ENCODE assay signal across 15 cellular contexts in the genomic region with DNA sequence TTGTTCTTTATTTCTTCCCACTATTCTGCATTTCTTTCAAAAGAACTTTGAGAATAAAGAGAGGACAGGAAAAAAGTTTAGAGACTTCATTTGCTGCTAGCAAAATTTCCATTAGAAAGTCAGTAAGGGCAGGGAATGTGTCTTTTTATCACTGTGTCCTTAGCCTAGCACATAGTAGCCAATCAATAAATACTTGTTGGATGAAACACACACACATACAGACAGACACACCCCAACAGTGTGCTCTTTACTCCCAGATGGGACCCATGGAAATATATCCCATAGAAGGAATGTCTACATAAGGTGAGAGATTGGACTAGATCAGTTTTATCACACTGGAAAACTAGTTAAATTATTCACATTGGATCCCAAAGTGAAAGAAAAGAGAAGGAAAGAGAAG. TPM values are rescaled to one million over a fixed set of nuclear protein-coding genes. Genes with fewer than 3 reads are reported as not detected.
A peak's percentile ranks its signal among the peaks of the same experiment; 100 is the strongest.
DNase-seq lines count a peak whose midpoint lies in the region; ATAC-seq, FAIRE-seq and TF ChIP-seq lines count a peak whose summit lies in the region.
"Had no signal": no experiment of that assay in that cellular context is flagged by ENCODE, and none has a peak within 500 bp of the region (broad histone marks: within the 10 kb centered on the region; RNA-seq: fewer than 3 reads in every experiment).

No MANE protein-coding gene starts in this region.

- DNase-seq in right lobe of liver (no peak), HepG2 (ENCODE audit: low spot score) (no peak), left lobe of liver (ENCODE audit: low spot score) (no peak), small intestine (peak; percentile 44), superior temporal gyrus (ENCODE audit: extremely low spot score) (no peak), NCI-H82 treated with DMSO at 0.1 percent for 48 hours (lab: John Stamatoyannopoulos, UW; ENCODE audit: unreplicated experiment) (no peak), pancreas (no peak)
- DNase-seq: C1 segment of cervical spinal cord; CD4-positive, alpha-beta T cell; DND-41; GDM1; H7 had no signal

- H3K4me2 ChIP-seq in HepG2 (ENCODE audit: low read depth, low read length), result no peak overlapping the region

- no peak for TF ChIP-seq CTCF in right lobe of liver (IDR thresholded peaks at IDR 0.05)
- TF ChIP-seq CTCF in HepG2 (CRISPR knock-in tag; IDR thresholded peaks at IDR 0.05), result no peak
- TF ChIP-seq CTCF in pancreas (IDR thresholded peaks at IDR 0.05), result no peak

- H3K36me3 ChIP-seq in right lobe of liver (no peaks in the 10 kb centered on the region), HepG2 (replicated peaks in 1 of 2; ENCODE audit: control insufficient read depth in 1 of 2, insufficient read depth in 2 of 2, low read length in 2 of 2) (no peaks in the 10 kb centered on the region), small intestine (ENCODE audit: control insufficient read depth in 2 of 2, insufficient read depth in 2 of 2, low read length in 2 of 2) (no peaks in the 10 kb centered on the region), pancreas (no peaks in the 10 kb centered on the region)

- no peak for TF ChIP-seq RAD21 in HepG2 (CRISPR knock-in tag; IDR thresholded peaks at IDR 0.05)

- no peaks in the 10 kb centered on the region for H4K20me1 ChIP-seq in HepG2 (ENCODE audit: insufficient read depth, low read length)

- FAIRE-seq in HepG2 (lab: Jason Lieb, UNC) (no peak), small intestine (lab: Jason Lieb, UNC) (no peak), pancreas (lab: Jason Lieb, UNC) (no peak)
- FAIRE-seq: A204.1, GM12892 had no signal

- no peak overlapping the region for H2AFZ ChIP-seq in HepG2 (ENCODE audit: low read length)
- H2AFZ ChIP-seq: GM23338 had no signal

- TF ChIP-seq EP300 in HepG2 (IDR thresholded peaks at IDR 0.05; ENCODE audit: low read depth in 2 of 2, low read length in 2 of 2) (no peak), HepG2 (CRISPR knock-in tag; IDR thresholded peaks at IDR 0.05; ENCODE audit: borderline replicate concordance) (no peak)

- peaks cover 0 to 18% (median 0%) of the 10 kb centered on the region in 4 donors for H3K4me1 ChIP-seq in right lobe of liver
- no peaks in the 10 kb centered on the region for H3K4me1 ChIP-seq in HepG2 (ENCODE audit: insufficient read depth, low read length)
- H3K4me1 ChIP-seq in small intestine (ENCODE audit: control insufficient read depth in 2 of 2, insufficient read depth in 1 of 2, low read depth in 1 of 2, low read length in 1 of 2), result no peaks in the 10 kb centered on the region
- H3K4me1 ChIP-seq in pancreas, result peaks cover 0 to 6% (median 0%) of the 10 kb centered on the region in 3 donors

- H3K9ac ChIP-seq in HepG2 (ENCODE audit: insufficient read depth, low read depth, low read length), result no peak overlapping the region

- H3K27me3 ChIP-seq in right lobe of liver (no peaks in the 10 kb centered on the region), HepG2 (ENCODE audit: control insufficient read depth in 1 of 2, insufficient read depth in 2 of 2, low read length in 2 of 2) (no peaks in the 10 kb centered on the region), small intestine (ENCODE audit: control insufficient read depth in 2 of 2, insufficient read depth in 2 of 2, low read length in 2 of 2) (no peaks in the 10 kb centered on the region), pancreas (no peaks in the 10 kb centered on the region)

- H3K4me3 ChIP-seq in right lobe of liver (no peak overlapping the region), HepG2 (replicated peaks in 1 of 3; ENCODE audit: insufficient read depth in 1 of 3, low read depth in 2 of 3, low read length in 3 of 3) (no peak overlapping the region), small intestine (ENCODE audit: low read depth in 1 of 2, low read length in 2 of 2) (no peak overlapping the region), pancreas (no peak overlapping the region)
- H3K4me3 ChIP-seq: GM23338 had no signal

- no TSS peak for BruUV-seq in HepG2 (replicated peaks; lab: Mats Ljungman, UMichigan)

- POLR2A ChIA-PET in HepG2 (lab: Yijun Ruan, JAX), result no interaction called here

- intact Hi-C loops in right lobe of liver (cut with DNase I) (no loop called here), HepG2 (cut with micrococcal nuclease; ENCODE audit: unreplicated experiment) (no loop called here), pancreas (cut with DNase I) (no loop called here)

- no peaks in the 10 kb centered on the region for H3K79me2 ChIP-seq in HepG2 (ENCODE audit: insufficient read depth, low read length)

- H3K27ac ChIP-seq in right lobe of liver, result no peak overlapping the region
- H3K27ac ChIP-seq in HepG2 (ENCODE audit: extremely low read length, insufficient read depth, low read length), result no peak overlapping the region
- H3K27ac ChIP-seq in small intestine (ENCODE audit: low read depth in 1 of 2, low read length in 1 of 2), result no peak overlapping the region
- no peak overlapping the region for H3K27ac ChIP-seq in pancreas

- ATAC-seq in right lobe of liver (peak in 3 of 4 donors; percentile 46 to 83 (median 49)), HepG2 (no peak), left lobe of liver (peak; percentile 30), pancreas (no peak)
- ATAC-seq: GM23338 had no signal

- TF ChIP-seq POLR2A in right lobe of liver (IDR thresholded peaks at IDR 0.05) (no peak), HepG2 (IDR thresholded peaks at IDR 0.05; ENCODE audit: insufficient read depth in 1 of 2, low read depth in 2 of 2, low read length in 2 of 2) (no peak)

- CTCF ChIA-PET in HepG2 (lab: Yijun Ruan, JAX; ENCODE audit: low intra/inter-chr PET ratio, low total read pairs), result no interaction called here

- H3K9me3 ChIP-seq in right lobe of liver, result no peaks in the 10 kb centered on the region
- H3K9me3 ChIP-seq in HepG2 (ENCODE audit: low read length), result no peaks in the 10 kb centered on the region
- H3K9me3 ChIP-seq in small intestine (ENCODE audit: control insufficient read depth, low read depth), result no peaks in the 10 kb centered on the region
- no peaks in the 10 kb centered on the region for H3K9me3 ChIP-seq in pancreas

- in situ Hi-C loops in HepG2 (cut with HindIII; ENCODE audit: extremely low pct_ligation_motif_present, low pct_unique_long_range_greater_than_20kb), result no loop called here

TF ChIP-seq in HepG2, 621 proteins besides CTCF, POLR2A, EP300 and RAD21:
- TF ChIP-seq ZNF530 (CRISPR knock-in tag; IDR thresholded peaks at IDR 0.05; ENCODE audit: low read depth) (no peak), HNRNPUL1 (IDR thresholded peaks at IDR 0.05; ENCODE audit: low read depth, low read length) (no peak)

RNA-seq across cellular contexts. Expression of a gene that starts 21.1 kb away (rescaled TPM):
- 10 to 100 TPM in 2 of 6 experiments, 1 to 10 TPM in 4; 6.2 to 11.8 (median 9.1) TPM for total RNA-seq in right lobe of liver
- total RNA-seq in HepG2 (2016; rRNA removed; fragmentation: Illumina TruSeq; extraction: Trizol), result 15.9 and 16.4 TPM in 2 replicates
- total RNA-seq in HepG2 (2016; cell fraction: cytosol; rRNA removed; fragmentation: Illumina TruSeq; extraction: Trizol; ENCODE audit: low read depth), result 3.6 and 6.2 TPM in 2 replicates
- 12.0 and 15.2 TPM in 2 replicates for total RNA-seq in HepG2 (2016; cell fraction: insoluble cytoplasmic fraction; rRNA removed; fragmentation: Illumina TruSeq; extraction: Trizol)
- 4.5 and 7.3 TPM in 2 replicates for total RNA-seq in HepG2 (2016; cell fraction: membrane; rRNA removed; fragmentation: Illumina TruSeq; extraction: Trizol)
- total RNA-seq in HepG2 (2016; cell fraction: nucleus; rRNA removed; fragmentation: Illumina TruSeq; extraction: Trizol), result 32.4 and 40.0 TPM in 2 replicates
- polyA plus RNA-seq in HepG2 (2011; rRNA removed), result 16.7 and 22.2 TPM in 2 replicates
- polyA plus RNA-seq in HepG2 (2011; cell fraction: cytosol; rRNA removed), result 10.0 and 13.2 TPM in 2 replicates
- 19.1 and 23.4 TPM in 2 replicates for polyA plus RNA-seq in HepG2 (2011; cell fraction: nucleus; rRNA removed)
- polyA plus RNA-seq in HepG2 (2012), result 9.7 and 11.2 TPM in 2 replicates
- polyA plus RNA-seq in HepG2 (2016; cell fraction: cytosol; fragmentation: Illumina TruSeq; extraction: Trizol; ENCODE audit: low read depth), result 0.29 and 0.60 TPM in 2 replicates
- 9.6 and 10.1 TPM in 2 replicates for polyA plus RNA-seq in HepG2 (2016; cell fraction: insoluble cytoplasmic fraction; fragmentation: Illumina TruSeq; extraction: Trizol; ENCODE audit: low read depth)
- 1.5 and 2.1 TPM in 2 replicates for polyA plus RNA-seq in HepG2 (2016; cell fraction: membrane; fragmentation: Illumina TruSeq; extraction: Trizol; ENCODE audit: low read depth)
- 15.3 and 19.9 TPM in 2 replicates for polyA plus RNA-seq in HepG2 (2016; cell fraction: nucleus; fragmentation: Illumina TruSeq; extraction: Trizol; ENCODE audit: insufficient read depth, low read depth)
- polyA minus RNA-seq in HepG2 (2011; rRNA and poly(A)+ RNA removed; ENCODE audit: low replicate concordance), result 53.9 and 96.2 TPM in 2 replicates
- polyA minus RNA-seq in HepG2 (2011; cell fraction: cytosol; rRNA and poly(A)+ RNA removed), result 23.7 and 25.9 TPM in 2 replicates
- 155 and 159 TPM in 2 replicates for polyA minus RNA-seq in HepG2 (2011; cell fraction: nucleus; rRNA and poly(A)+ RNA removed)
- 9.4 TPM for total RNA-seq in left lobe of liver
- 1 to 10 TPM; 5.1 to 6.7 (median 5.3) TPM for polyA plus RNA-seq in small intestine
- 10 to 100 TPM; 11.0 to 25.6 (median 16.4) TPM for total RNA-seq in pancreas
- polyA plus RNA-seq in pancreas, result 1 to 10 TPM; 6.1 to 7.0 TPM

Comparison
In these comparisons a context has a peak if more than half of its experiments do, and no peak if none do; other contexts are left out.
1. ATAC-seq: peak in right lobe of liver (3 of 4) and left lobe of liver (single experiment); none in HepG2 (single experiment) and pancreas (0 of 4).